In genomic region chr7:140673063-140673769, GRCh38 we compare ENCODE assay signal across 8 cellular contexts. TPM values are rescaled to one million over a fixed set of nuclear protein-coding genes. Genes with fewer than 3 reads are reported as not detected.
DNase-seq lines count a peak whose midpoint lies in the region; ATAC-seq and TF ChIP-seq lines count a peak whose summit lies in the region.

No MANE protein-coding gene starts in this region.

- H3K9me3 ChIP-seq in colonic mucosa, result no peaks in the 10 kb centered on the region

- peak overlapping the region; percentile 68 for H3K4me3 ChIP-seq in colonic mucosa

- H3K27ac ChIP-seq in colonic mucosa, result peak overlapping the region; percentile 89

- peak; percentile 18 for DNase-seq in EL
- peak; percentile 20 for DNase-seq in LHCN-M2 (ENCODE audit: low read depth)
- DNase-seq in colonic mucosa, result peak; percentile 85
- DNase-seq in lung microvascular endothelial cell (ENCODE audit: low read depth in 2 of 2), result peak; percentile 23 to 26
- DNase-seq in stimulated activated CD8-positive, alpha-beta memory T cell treated with anti-CD3 and anti-CD28 coated beads, Interleukin-12 subunit alpha, Interleukin-12 subunit beta, amount 100 ng/mL, for 1 hour (ENCODE audit: low read depth), result peak; percentile 33
- no peak for DNase-seq in cerebellar cortex (ENCODE audit: low spot score)

- no peaks in the 10 kb centered on the region for H3K27me3 ChIP-seq in colonic mucosa

- peaks cover 20% of the 10 kb centered on the region for H3K4me1 ChIP-seq in colonic mucosa

- H3K36me3 ChIP-seq in colonic mucosa, result no peaks in the 10 kb centered on the region

- intact Hi-C loops in colonic mucosa (cut with DNase I), result loop anchor here (10.0 kb wide), 1 partner anchor 312 kb away; no protein-coding TSS in a partner anchor

- peak; percentile 37 for ATAC-seq in GM21619 (IDR thresholded peaks at IDR 0.05; ENCODE audit: unreplicated experiment)
- peak; percentile 73 to 75 for ATAC-seq in activated CD4-positive, CD25-positive, alpha-beta regulatory T cell treated with anti-CD3 and anti-CD28 coated beads, Interleukin-2, amount 50 U/mL, for 24 hours

- peak overlapping the region; percentile 81 to 88 for H3K9ac ChIP-seq in colonic mucosa (ENCODE audit: low read depth in 2 of 2, low read length in 2 of 2)

- no peak for TF ChIP-seq CTCF in colonic mucosa (IDR thresholded peaks at IDR 0.05)

RNA-seq across cellular contexts. Expression of gene ADCK2, which starts 0.5 kb away (rescaled TPM):
- 20.6 and 20.8 TPM in 2 replicates for total RNA-seq in LHCN-M2 (2014; rRNA removed)
- polyA plus RNA-seq in LHCN-M2 (2012), result 7.9 TPM
- total RNA-seq in colonic mucosa, result 10 to 100 TPM; 25.4 to 40.6 TPM
- total RNA-seq in lung microvascular endothelial cell, result 24.2 and 45.4 TPM in 2 replicates

RNA-seq across cellular contexts. Expression of gene NDUFB2, which starts 23.3 kb away (rescaled TPM):
- 488 and 554 TPM in 2 replicates for total RNA-seq in LHCN-M2 (2014; rRNA removed)
- 808 TPM for polyA plus RNA-seq in LHCN-M2 (2012)
- 100 to 1,000 TPM; 281 to 309 TPM for total RNA-seq in colonic mucosa
- 102 and 167 TPM in 2 replicates for total RNA-seq in lung microvascular endothelial cell

RNA-seq across cellular contexts. Expression of gene DENND2A, which starts 32.6 kb away (rescaled TPM):
- not detected in 2 replicates for total RNA-seq in LHCN-M2 (2014; rRNA removed)
- 0.01 TPM for polyA plus RNA-seq in LHCN-M2 (2012)
- total RNA-seq in colonic mucosa, result 1 to 10 TPM; 7.4 to 9.2 TPM
- total RNA-seq in lung microvascular endothelial cell, result 0.22 and 1.6 TPM in 2 replicates
